8 cellular contexts compared by ENCODE assay signal in genomic region chr1:155064109-155064812, GRCh38. TPM values are rescaled to one million over a fixed set of nuclear protein-coding genes. Genes with fewer than 3 reads are reported as not detected.
A peak's percentile ranks its signal among the peaks of the same experiment; 100 is the strongest.
DNase-seq lines count a peak whose midpoint lies in the region; ATAC-seq, FAIRE-seq and TF ChIP-seq lines count a peak whose summit lies in the region.

No MANE protein-coding gene starts in this region.

- CTCF ChIA-PET in AG04450 (lab: Charles Lee) (interaction anchor here (1.0 to 2.8 kb wide), 3 partner anchors 14 to 109 kb away, joined by 3 to 22 read pairs (median 9); partner anchors contain the start of genes ADAM15 and KRTCAP2), mammary epithelial cell (lab: Charles Lee; ENCODE audit: low non-redundant PET) (no interaction called here)

- POLR2A ChIA-PET in AG04450 (lab: Yijun Ruan, JAX): interaction anchor here (0.6 to 0.8 kb wide), 3 partner anchors 14 to 195 kb away, joined by 3 read pairs; partner anchors contain the start of genes EFNA3 and LENEP

- H3K27me3 ChIP-seq in AG04450 (ENCODE audit: control insufficient read depth, insufficient read depth, low read length): no peaks in the 10 kb centered on the region
- no peaks in the 10 kb centered on the region for H3K27me3 ChIP-seq in mammary epithelial cell (ENCODE audit: insufficient read depth, low read length)
- no peaks in the 10 kb centered on the region for H3K27me3 ChIP-seq in lower lobe of right lung (ENCODE audit: low read depth)
- no peaks in the 10 kb centered on the region for H3K27me3 ChIP-seq in upper lobe of right lung

- no peak for DNase-seq in AG04450 (ENCODE audit: low read depth, low spot score)
- no peak for DNase-seq in GM18507 (ENCODE audit: extremely low spot score, insufficient read length, low read depth)
- DNase-seq in NCI-H345 (lab: John Stamatoyannopoulos, UW): peak; percentile 81
- no peak for DNase-seq in mammary epithelial cell
- no peak for DNase-seq in lower lobe of right lung
- no peak for DNase-seq in upper lobe of right lung
- DNase-seq in NOMO-1 treated with DMSO at 0.1 percent for 48 hours (lab: John Stamatoyannopoulos, UW; ENCODE audit: unreplicated experiment): no peak

- in situ Hi-C loops in mammary epithelial cell (cut with MboI; ENCODE audit: low sequenced_read_pairs in 2 of 2): loop anchor here in 1 of 2 donors (5.0 to 10.0 kb wide), 2 partner anchors 97 to 509 kb away; partner anchors contain the start of gene UBE2Q1

- H3K36me3 ChIP-seq in mammary epithelial cell (ENCODE audit: insufficient read depth, low read length) (peaks cover 5% of the 10 kb centered on the region), lower lobe of right lung (peaks cover 30% of the 10 kb centered on the region), upper lobe of right lung (peaks cover 16% of the 10 kb centered on the region)

- no peak overlapping the region for H3K9ac ChIP-seq in mammary epithelial cell (ENCODE audit: insufficient read depth, low read length)

- BruUV-seq in mammary epithelial cell (replicated peaks; lab: Mats Ljungman, UMichigan): no TSS peak

- H3K4me3 ChIP-seq in AG04450 (ENCODE audit: low read depth, low read length) (peak overlapping the region; percentile 96), mammary epithelial cell (replicated peaks in 1 of 3; ENCODE audit: insufficient read depth in 1 of 3, low read depth in 2 of 3, low read length in 3 of 3) (peak overlapping the region; percentile 63 to 88 (median 78)), lower lobe of right lung (peak overlapping the region; percentile 87), upper lobe of right lung (peak overlapping the region; percentile 92)

- intact Hi-C loops in mammary epithelial cell (cut with micrococcal nuclease) (no loop called here), lower lobe of right lung (cut with DNase I) (no loop called here), upper lobe of right lung (cut with DNase I) (no loop called here)

- WGBS in mammary epithelial cell (ENCODE audit: low coverage, missing lambda C conversion rate): 25% methylated on average over 4 of the region's 14 CpGs

- H3K9me3 ChIP-seq in AG04450 (ENCODE audit: control insufficient read depth, insufficient read depth, low read length) (no peaks in the 10 kb centered on the region), mammary epithelial cell (replicated peaks; ENCODE audit: insufficient read depth, low read length) (no peaks in the 10 kb centered on the region), lower lobe of right lung (no peaks in the 10 kb centered on the region), upper lobe of right lung (no peaks in the 10 kb centered on the region)

- H3K4me1 ChIP-seq in mammary epithelial cell (ENCODE audit: insufficient read depth, low read length) (peaks cover 23% of the 10 kb centered on the region), lower lobe of right lung (peaks cover 32% of the 10 kb centered on the region), upper lobe of right lung (peaks cover 23% of the 10 kb centered on the region)

- H3K27ac ChIP-seq in AG04450 (ENCODE audit: low read depth, low read length): peak overlapping the region; percentile 21
- no peak overlapping the region for H3K27ac ChIP-seq in mammary epithelial cell (ENCODE audit: insufficient read depth, low read depth, low read length)
- H3K27ac ChIP-seq in lower lobe of right lung: peak overlapping the region; percentile 80
- no peak overlapping the region for H3K27ac ChIP-seq in upper lobe of right lung

- dilution Hi-C loops in mammary epithelial cell (cut with HindIII; ENCODE audit: low sequenced_read_pairs): loop anchor here (5.0 kb wide), 3 partner anchors 42 to 107 kb away; partner anchors contain the start of genes PBXIP1 and SLC50A1

- H2AFZ ChIP-seq in mammary epithelial cell (ENCODE audit: low read depth, low read length): peak overlapping the region; percentile 84

- peak; percentile 81 for FAIRE-seq in GM18507 (lab: Jason Lieb, UNC)

- peaks cover 2% of the 10 kb centered on the region for H4K20me1 ChIP-seq in mammary epithelial cell (ENCODE audit: insufficient read depth, low read length)

- ATAC-seq in lower lobe of right lung: peak; percentile 5 to 25
- ATAC-seq in upper lobe of right lung: peak; percentile 5
- ATAC-seq in HG02588 (IDR thresholded peaks at IDR 0.05; ENCODE audit: unreplicated experiment): no peak

- H3K4me2 ChIP-seq in mammary epithelial cell (ENCODE audit: insufficient read depth, low read depth, low read length): peak overlapping the region; percentile 91

- TF ChIP-seq CTCF in AG04450 (IDR thresholded peaks at IDR 0.05; ENCODE audit: low read depth, low read length) (no peak), mammary epithelial cell (conservative IDR thresholded peaks at IDR 0.05 in 1 of 2, IDR thresholded peaks at IDR 0.05 in 1 of 2; ENCODE audit: extremely low read depth in 1 of 2, insufficient read depth in 1 of 2, low read depth in 1 of 2, low read length in 2 of 2) (no peak), lower lobe of right lung (IDR thresholded peaks at IDR 0.05) (no peak), upper lobe of right lung (IDR thresholded peaks at IDR 0.05) (no peak)

- peaks cover 13% of the 10 kb centered on the region for H3K79me2 ChIP-seq in mammary epithelial cell (ENCODE audit: insufficient read depth, low read length)

RNA-seq across cellular contexts. Expression of gene EFNA4, which starts 0.7 kb away (rescaled TPM):
- polyA plus RNA-seq in AG04450 (2011; rRNA removed) (10.1 and 12.9 TPM in 2 replicates), mammary epithelial cell (8.4 TPM)
- 8.8 and 8.9 TPM in 2 replicates for polyA minus RNA-seq in AG04450 (2011; rRNA and poly(A)+ RNA removed)
- total RNA-seq in mammary epithelial cell (1 to 10 TPM; 5.0 to 5.8 TPM), lower lobe of right lung (7.4 TPM), upper lobe of right lung (5.3 TPM)
- 6.8 TPM for polyA minus RNA-seq in mammary epithelial cell

RNA-seq across cellular contexts. Expression of gene ADAM15, which starts 13.1 kb away (rescaled TPM):
- polyA plus RNA-seq in AG04450 (2011; rRNA removed): 25.9 and 37.5 TPM in 2 replicates
- polyA minus RNA-seq in AG04450 (2011; rRNA and poly(A)+ RNA removed): 60.1 and 73.7 TPM in 2 replicates
- total RNA-seq in mammary epithelial cell: 100 to 1,000 TPM; 111 to 127 TPM
- polyA plus RNA-seq in mammary epithelial cell: 129 TPM
- 284 TPM for polyA minus RNA-seq in mammary epithelial cell
- total RNA-seq in lower lobe of right lung: 121 TPM
- 163 TPM for total RNA-seq in upper lobe of right lung

RNA-seq across cellular contexts. Expression of gene EFNA3, which starts 14.4 kb away (rescaled TPM):
- polyA plus RNA-seq in AG04450 (2011; rRNA removed): 0.51 and 0.56 TPM in 2 replicates
- polyA minus RNA-seq in AG04450 (2011; rRNA and poly(A)+ RNA removed): 0.60 and 0.91 TPM in 2 replicates
- total RNA-seq in mammary epithelial cell: 1 to 10 TPM; 2.2 to 4.0 TPM
- polyA plus RNA-seq in mammary epithelial cell: 3.7 TPM
- polyA minus RNA-seq in mammary epithelial cell: 4.2 TPM
- 1.0 TPM for total RNA-seq in lower lobe of right lung
- 1.0 TPM for total RNA-seq in upper lobe of right lung

RNA-seq across cellular contexts. Expression of gene DCST1, which starts 30.6 kb away (rescaled TPM):
- polyA plus RNA-seq in AG04450 (2011; rRNA removed) (not detected in 2 replicates), mammary epithelial cell (not detected)
- polyA minus RNA-seq in AG04450 (2011; rRNA and poly(A)+ RNA removed): not detected in 2 replicates
- total RNA-seq in mammary epithelial cell (not detected), lower lobe of right lung (not detected), upper lobe of right lung (not detected)
- not detected for polyA minus RNA-seq in mammary epithelial cell

RNA-seq across cellular contexts. Expression of gene DCST2, which starts 30.7 kb away (rescaled TPM):
- polyA plus RNA-seq in AG04450 (2011; rRNA removed) (0.07 and 0.19 TPM in 2 replicates), mammary epithelial cell (0.15 TPM)
- 0.09 and 0.39 TPM in 2 replicates for polyA minus RNA-seq in AG04450 (2011; rRNA and poly(A)+ RNA removed)
- total RNA-seq in mammary epithelial cell (under 1 TPM; 0.33 to 0.66 TPM), lower lobe of right lung (1.4 TPM), upper lobe of right lung (1.5 TPM)
- not detected for polyA minus RNA-seq in mammary epithelial cell

Comparison
In these comparisons a context has a peak if more than half of its experiments do, and no peak if none do; other contexts are left out.
1. H3K27ac ChIP-seq: peak in AG04450 (single experiment) and lower lobe of right lung (single experiment); none in mammary epithelial cell (single experiment) and upper lobe of right lung (single experiment).
2. Peak in every context shown above with its lines, with median percentiles within 50 percentile points of each other: H3K4me3 ChIP-seq.